ENCODE assay signal across 1 cellular context in the genomic region with DNA sequence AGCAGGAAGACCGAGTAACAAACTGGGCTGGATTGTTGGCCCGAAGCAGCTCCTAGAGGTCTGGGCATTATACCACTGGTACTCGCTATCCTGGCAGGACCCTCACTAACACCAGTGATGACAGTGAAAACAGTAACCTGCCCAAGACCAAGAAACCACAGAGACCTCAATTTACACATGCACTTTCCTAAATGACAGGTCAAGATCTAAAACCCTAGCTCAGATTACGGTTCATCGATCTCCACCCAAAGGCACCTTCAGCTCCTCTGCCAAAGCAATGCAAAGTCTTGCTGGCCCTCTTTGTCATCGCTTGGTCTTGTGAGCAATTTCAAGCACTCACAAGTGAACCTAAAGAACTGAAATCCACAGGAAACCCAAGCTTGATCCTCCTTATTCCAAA.
TF ChIP-seq lines count a peak whose summit lies in the region.

No MANE protein-coding gene starts in this region.

TF ChIP-seq in K562, 482 proteins besides CTCF, POLR2A, EP300 and RAD21:
- no peak for TF ChIP-seq SPI1 (IDR thresholded peaks at IDR 0.05; ENCODE audit: borderline replicate concordance, low read depth, low read length)
- TF ChIP-seq GTF2E2 (tag; IDR thresholded peaks at IDR 0.05), result no peak
- no peak for TF ChIP-seq ZNF780A (CRISPR knock-in tag; IDR thresholded peaks at IDR 0.05)
- TF ChIP-seq, protein P1, sequence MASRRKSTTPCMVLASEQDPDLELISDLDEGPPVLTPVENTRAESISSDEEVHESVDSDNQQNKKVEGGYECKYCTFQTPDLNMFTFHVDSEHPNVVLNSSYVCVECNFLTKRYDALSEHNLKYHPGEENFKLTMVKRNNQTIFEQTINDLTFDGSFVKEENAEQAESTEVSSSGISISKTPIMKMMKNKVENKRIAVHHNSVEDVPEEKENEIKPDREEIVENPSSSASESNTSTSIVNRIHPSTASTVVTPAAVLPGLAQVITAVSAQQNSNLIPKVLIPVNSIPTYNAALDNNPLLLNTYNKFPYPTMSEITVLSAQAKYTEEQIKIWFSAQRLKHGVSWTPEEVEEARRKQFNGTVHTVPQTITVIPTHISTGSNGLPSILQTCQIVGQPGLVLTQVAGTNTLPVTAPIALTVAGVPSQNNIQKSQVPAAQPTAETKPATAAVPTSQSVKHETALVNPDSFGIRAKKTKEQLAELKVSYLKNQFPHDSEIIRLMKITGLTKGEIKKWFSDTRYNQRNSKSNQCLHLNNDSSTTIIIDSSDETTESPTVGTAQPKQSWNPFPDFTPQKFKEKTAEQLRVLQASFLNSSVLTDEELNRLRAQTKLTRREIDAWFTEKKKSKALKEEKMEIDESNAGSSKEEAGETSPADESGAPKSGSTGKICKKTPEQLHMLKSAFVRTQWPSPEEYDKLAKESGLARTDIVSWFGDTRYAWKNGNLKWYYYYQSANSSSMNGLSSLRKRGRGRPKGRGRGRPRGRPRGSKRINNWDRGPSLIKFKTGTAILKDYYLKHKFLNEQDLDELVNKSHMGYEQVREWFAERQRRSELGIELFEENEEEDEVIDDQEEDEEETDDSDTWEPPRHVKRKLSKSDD (conservative IDR thresholded peaks at IDR 0.05; ENCODE audit: low read length), result no peak
- TF ChIP-seq, protein P2, sequence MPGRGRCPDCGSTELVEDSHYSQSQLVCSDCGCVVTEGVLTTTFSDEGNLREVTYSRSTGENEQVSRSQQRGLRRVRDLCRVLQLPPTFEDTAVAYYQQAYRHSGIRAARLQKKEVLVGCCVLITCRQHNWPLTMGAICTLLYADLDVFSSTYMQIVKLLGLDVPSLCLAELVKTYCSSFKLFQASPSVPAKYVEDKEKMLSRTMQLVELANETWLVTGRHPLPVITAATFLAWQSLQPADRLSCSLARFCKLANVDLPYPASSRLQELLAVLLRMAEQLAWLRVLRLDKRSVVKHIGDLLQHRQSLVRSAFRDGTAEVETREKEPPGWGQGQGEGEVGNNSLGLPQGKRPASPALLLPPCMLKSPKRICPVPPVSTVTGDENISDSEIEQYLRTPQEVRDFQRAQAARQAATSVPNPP (IDR thresholded peaks at IDR 0.05; ENCODE audit: borderline replicate concordance, insufficient read depth, insufficient read length), result no peak
- TF ChIP-seq, protein P3, sequence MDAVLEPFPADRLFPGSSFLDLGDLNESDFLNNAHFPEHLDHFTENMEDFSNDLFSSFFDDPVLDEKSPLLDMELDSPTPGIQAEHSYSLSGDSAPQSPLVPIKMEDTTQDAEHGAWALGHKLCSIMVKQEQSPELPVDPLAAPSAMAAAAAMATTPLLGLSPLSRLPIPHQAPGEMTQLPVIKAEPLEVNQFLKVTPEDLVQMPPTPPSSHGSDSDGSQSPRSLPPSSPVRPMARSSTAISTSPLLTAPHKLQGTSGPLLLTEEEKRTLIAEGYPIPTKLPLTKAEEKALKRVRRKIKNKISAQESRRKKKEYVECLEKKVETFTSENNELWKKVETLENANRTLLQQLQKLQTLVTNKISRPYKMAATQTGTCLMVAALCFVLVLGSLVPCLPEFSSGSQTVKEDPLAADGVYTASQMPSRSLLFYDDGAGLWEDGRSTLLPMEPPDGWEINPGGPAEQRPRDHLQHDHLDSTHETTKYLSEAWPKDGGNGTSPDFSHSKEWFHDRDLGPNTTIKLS (IDR thresholded peaks at IDR 0.05; ENCODE audit: borderline replicate concordance, low read depth), result no peak
- TF ChIP-seq ZNF551 (CRISPR knock-in tag; IDR thresholded peaks at IDR 0.05), result no peak
- TF ChIP-seq CHD1 (IDR thresholded peaks at IDR 0.05; ENCODE audit: low read length), result no peak
